In genomic region chr4:91963489-91963888, GRCh38 we compare ENCODE assay signal across 22 cellular contexts.
A peak's percentile ranks its signal among the peaks of the same experiment; 100 is the strongest.
DNase-seq lines count a peak whose midpoint lies in the region; ATAC-seq, FAIRE-seq and TF ChIP-seq lines count a peak whose summit lies in the region.
"Had no signal": no experiment of that assay in that cellular context is flagged by ENCODE, and none has a peak within 500 bp of the region (broad histone marks: within the 10 kb centered on the region; RNA-seq: fewer than 3 reads in every experiment).

No MANE protein-coding gene starts in this region.

- no peaks in the 10 kb centered on the region for H3K27me3 ChIP-seq in breast epithelium
- H3K27me3 ChIP-seq in heart left ventricle = no peaks in the 10 kb centered on the region
- H3K27me3 ChIP-seq in body of pancreas = no peaks in the 10 kb centered on the region
- H3K27me3 ChIP-seq: cardiac muscle cell, sigmoid colon had no signal

- H3K36me3 Mint-ChIP-seq in MCF 10A (ENCODE audit: insufficient read depth, unreplicated experiment) (no peaks in the 10 kb centered on the region), brain (no peaks in the 10 kb centered on the region), T-helper 17 cell (ENCODE audit: low read depth) (no peaks in the 10 kb centered on the region)
- H3K36me3 Mint-ChIP-seq: activated CD8-positive, alpha-beta memory T cell treated with anti-CD3 and anti-CD28 coated beads, Interleukin-2, amount 10 ng/mL, durations not matched to agents 7 days and 5 days; T-cell had no signal

- H3K36me3 ChIP-seq in breast epithelium = no peaks in the 10 kb centered on the region
- no peaks in the 10 kb centered on the region for H3K36me3 ChIP-seq in heart left ventricle
- H3K36me3 ChIP-seq in body of pancreas (replicated peaks in 1 of 2; ENCODE audit: insufficient read depth in 1 of 2, low read depth in 2 of 2) = no peaks in the 10 kb centered on the region
- H3K36me3 ChIP-seq: cardiac muscle cell, sigmoid colon, thoracic aorta had no signal

- H3K27ac ChIP-seq in breast epithelium (no peak overlapping the region), heart left ventricle (no peak overlapping the region), body of pancreas (no peak overlapping the region)
- H3K27ac ChIP-seq: cardiac muscle cell, sigmoid colon, thoracic aorta had no signal

- H3K27me3 Mint-ChIP-seq in MCF 10A (ENCODE audit: insufficient read depth, unreplicated experiment) = no peaks in the 10 kb centered on the region
- H3K27me3 Mint-ChIP-seq in brain = no peaks in the 10 kb centered on the region
- H3K27me3 Mint-ChIP-seq in T-helper 17 cell = no peaks in the 10 kb centered on the region
- H3K27me3 Mint-ChIP-seq: activated CD8-positive, alpha-beta memory T cell treated with anti-CD3 and anti-CD28 coated beads, Interleukin-2, amount 10 ng/mL, durations not matched to agents 7 days and 5 days; T-cell had no signal

- FAIRE-seq in RCC 7860 (lab: Jason Lieb, UNC) = no peak
- FAIRE-seq: HTR-8/SVneo had no signal

- CTCF ChIA-PET in MCF 10A (lab: Yijun Ruan, JAX) = no interaction called here

- TF ChIP-seq CTCF in MCF 10A (IDR thresholded peaks at IDR 0.05; ENCODE audit: unreplicated experiment) (no peak), breast epithelium (IDR thresholded peaks at IDR 0.05) (no peak), brain (conservative IDR thresholded peaks at IDR 0.05) (no peak), heart left ventricle (IDR thresholded peaks at IDR 0.05) (no peak), body of pancreas (IDR thresholded peaks at IDR 0.05) (no peak)

- H3K27ac Mint-ChIP-seq in MCF 10A (ENCODE audit: low read depth, unreplicated experiment) = no peak overlapping the region
- peak overlapping the region in 4 of 5 experiments; percentile 6 to 56 (median 22) for H3K27ac Mint-ChIP-seq in brain
- no peak overlapping the region for H3K27ac Mint-ChIP-seq in T-helper 17 cell
- H3K27ac Mint-ChIP-seq: activated CD8-positive, alpha-beta memory T cell treated with anti-CD3 and anti-CD28 coated beads, Interleukin-2, amount 10 ng/mL, durations not matched to agents 7 days and 5 days; T-cell had no signal

- H3K4me3 ChIP-seq in breast epithelium (no peak overlapping the region), heart left ventricle (no peak overlapping the region), body of pancreas (no peak overlapping the region)
- H3K4me3 ChIP-seq: cardiac muscle cell, sigmoid colon, thoracic aorta had no signal

- H3K9me3 Mint-ChIP-seq in MCF 10A (ENCODE audit: unreplicated experiment) = no peaks in the 10 kb centered on the region
- H3K9me3 Mint-ChIP-seq in brain = no peaks in the 10 kb centered on the region

- H3K4me3 Mint-ChIP-seq in MCF 10A (ENCODE audit: unreplicated experiment) = no peak overlapping the region
- H3K4me3 Mint-ChIP-seq in brain = no peak overlapping the region
- no peak overlapping the region for H3K4me3 Mint-ChIP-seq in T-helper 17 cell
- H3K4me3 Mint-ChIP-seq: activated CD8-positive, alpha-beta memory T cell treated with anti-CD3 and anti-CD28 coated beads, Interleukin-2, amount 10 ng/mL, durations not matched to agents 7 days and 5 days; T-cell had no signal

- 41 to 58% (median 45%) methylated on average over 3 of the region's 3 CpGs for WGBS in heart left ventricle, 4 donors
- 25 to 37% methylated on average over 3 of the region's 3 CpGs for WGBS in body of pancreas, 2 donors

- H3K9me3 ChIP-seq in breast epithelium (no peaks in the 10 kb centered on the region), heart left ventricle (no peaks in the 10 kb centered on the region), body of pancreas (no peaks in the 10 kb centered on the region), T-helper 17 cell (ENCODE audit: control insufficient read depth, low read length, poor library complexity, severe bottlenecking) (no peaks in the 10 kb centered on the region)
- H3K9me3 ChIP-seq: sigmoid colon, thoracic aorta had no signal

- H3K4me1 Mint-ChIP-seq in MCF 10A (ENCODE audit: insufficient read depth, unreplicated experiment) (peaks cover 7% of the 10 kb centered on the region), brain (peaks cover 22% of the 10 kb centered on the region), T-helper 17 cell (no peaks in the 10 kb centered on the region)
- H3K4me1 Mint-ChIP-seq: activated CD8-positive, alpha-beta memory T cell treated with anti-CD3 and anti-CD28 coated beads, Interleukin-2, amount 10 ng/mL, durations not matched to agents 7 days and 5 days; T-cell had no signal

- DNase-seq in MCF 10A (ENCODE audit: unreplicated experiment) = peak; percentile 37
- no peak for DNase-seq in breast epithelium (ENCODE audit: low spot score in 2 of 2)
- DNase-seq in hepatic stellate cell (ENCODE audit: low spot score) = peak; percentile 9
- DNase-seq in heart left ventricle = no peak
- no peak for DNase-seq in RCC 7860 (ENCODE audit: low spot score)
- no peak for DNase-seq in body of pancreas
- no peak for DNase-seq in T-helper 17 cell
- DNase-seq: 8988T; activated CD8-positive, alpha-beta memory T cell treated with anti-CD3 and anti-CD28 coated beads, Interleukin-2, amount 10 ng/mL, durations not matched to agents 7 days and 5 days; activated effector memory CD4-positive, alpha-beta T cell treated with anti-CD3 and anti-CD28 coated beads, Interleukin-2, amount 50 U/mL, for 16 hours; effector CD8-positive, alpha-beta T cell; islet precursor cell; NCI-H2081 treated with DMSO at 0.1 percent for 48 hours; NCI-H774; sigmoid colon; stimulated activated CD4-positive, alpha-beta T cell treated with anti-CD3 and anti-CD28 coated beads, Interleukin-4, amount 100 ng/mL, for 1 hour; stimulated activated CD8-positive, alpha-beta memory T cell treated with anti-CD3 and anti-CD28 coated beads, Interleukin-4, amount 100 ng/mL, for 48 hours; T-cell had no signal

- TF ChIP-seq POLR2A in breast epithelium (IDR thresholded peaks at IDR 0.05) = no peak
- no peak for TF ChIP-seq POLR2A in heart left ventricle (IDR thresholded peaks at IDR 0.05)
- TF ChIP-seq POLR2A in body of pancreas (IDR thresholded peaks at IDR 0.05) = no peak

- H3K4me1 ChIP-seq in breast epithelium = no peaks in the 10 kb centered on the region
- no peaks in the 10 kb centered on the region for H3K4me1 ChIP-seq in heart left ventricle
- H3K4me1 ChIP-seq in body of pancreas = peaks cover 3% of the 10 kb centered on the region
- H3K4me1 ChIP-seq: sigmoid colon had no signal

- BruUV-seq in MCF 10A (replicated peaks; lab: Mats Ljungman, UMichigan) = no TSS peak

- no peak for ATAC-seq in heart left ventricle
- ATAC-seq in body of pancreas = no peak
- ATAC-seq in T-helper 17 cell = no peak
- ATAC-seq: activated CD8-positive, alpha-beta memory T cell treated with anti-CD3 and anti-CD28 coated beads, Interleukin-2, amount 10 ng/mL, durations not matched to agents 7 days and 5 days; T-cell had no signal

- intact Hi-C loops in MCF 10A (cut with micrococcal nuclease) = no loop called here
- intact Hi-C loops in breast epithelium (cut with DNase I; ENCODE audit: low total_unique reads) = no loop called here
- intact Hi-C loops in heart left ventricle (cut with DNase I) = no loop called here
- intact Hi-C loops in body of pancreas (cut with DNase I) = no loop called here

- POLR2A ChIA-PET in MCF 10A (lab: Yijun Ruan, JAX) = no interaction called here

Comparison
In these comparisons a context has a peak if more than half of its experiments do, and no peak if none do; other contexts are left out.
1. DNase-seq: peak in MCF 10A (single experiment) and hepatic stellate cell (single experiment); none in breast epithelium (0 of 2), heart left ventricle (0 of 5), RCC 7860 (single experiment), body of pancreas (0 of 4) and T-helper 17 cell (0 of 3).
2. H3K27ac Mint-ChIP-seq: peak in brain (4 of 5); none in MCF 10A (single experiment) and T-helper 17 cell (single experiment).